8 cellular contexts compared by ENCODE assay signal in genomic region chr10:59865101-59865500, GRCh38. TPM values are rescaled to one million over a fixed set of nuclear protein-coding genes. Genes with fewer than 3 reads are reported as not detected.
DNase-seq lines count a peak whose midpoint lies in the region; ATAC-seq and TF ChIP-seq lines count a peak whose summit lies in the region.

No MANE protein-coding gene starts in this region.

- in situ Hi-C loops in ACHN (cut with HindIII; ENCODE audit: low pct_ligation_motif_present, low pct_unique_long_range_greater_than_20kb, low sequenced_read_pairs), result no loop called here

- peak; percentile 49 for DNase-seq in ACHN
- DNase-seq in NCI-H748 treated with DMSO at 0.1 percent for 48 hours (lab: John Stamatoyannopoulos, UW), result peak; percentile 1
- DNase-seq in epithelial cell of prostate (ENCODE audit: low read depth, low spot score), result peak; percentile 18
- DNase-seq in omental fat pad (ENCODE audit: low spot score), result no peak
- no peak for DNase-seq in middle frontal gyrus (ENCODE audit: extremely low spot score, low spot score)
- no peak for DNase-seq in EL

- H3K27ac ChIP-seq in epithelial cell of prostate, result peak overlapping the region; percentile 46

- ATAC-seq in HG02798 (IDR thresholded peaks at IDR 0.05; ENCODE audit: poor library complexity, unreplicated experiment) (peak; percentile 80), omental fat pad (ENCODE audit: low FRiP score) (peak; percentile 50)

- peak; percentile 63 for TF ChIP-seq CTCF in GM12872 (IDR thresholded peaks at IDR 0.05; ENCODE audit: insufficient read depth, low read depth, low read length)
- TF ChIP-seq CTCF in omental fat pad (IDR thresholded peaks at IDR 0.05), result peak in 1 of 3 donors; percentile 4

RNA-seq across cellular contexts. Expression of gene CCDC6, which starts 41.3 kb away (rescaled TPM):
- 10 to 100 TPM; 24.7 to 29.7 (median 25.9) TPM for total RNA-seq in omental fat pad

Comparison
In these comparisons a context has a peak if more than half of its experiments do, and no peak if none do; other contexts are left out.
1. DNase-seq: peak in ACHN (single experiment), NCI-H748 treated with DMSO at 0.1 percent for 48 hours (single experiment) and epithelial cell of prostate (single experiment); none in omental fat pad (single experiment), middle frontal gyrus (single experiment) and EL (single experiment).